1 cellular context compared by ENCODE assay signal in the genomic region with DNA sequence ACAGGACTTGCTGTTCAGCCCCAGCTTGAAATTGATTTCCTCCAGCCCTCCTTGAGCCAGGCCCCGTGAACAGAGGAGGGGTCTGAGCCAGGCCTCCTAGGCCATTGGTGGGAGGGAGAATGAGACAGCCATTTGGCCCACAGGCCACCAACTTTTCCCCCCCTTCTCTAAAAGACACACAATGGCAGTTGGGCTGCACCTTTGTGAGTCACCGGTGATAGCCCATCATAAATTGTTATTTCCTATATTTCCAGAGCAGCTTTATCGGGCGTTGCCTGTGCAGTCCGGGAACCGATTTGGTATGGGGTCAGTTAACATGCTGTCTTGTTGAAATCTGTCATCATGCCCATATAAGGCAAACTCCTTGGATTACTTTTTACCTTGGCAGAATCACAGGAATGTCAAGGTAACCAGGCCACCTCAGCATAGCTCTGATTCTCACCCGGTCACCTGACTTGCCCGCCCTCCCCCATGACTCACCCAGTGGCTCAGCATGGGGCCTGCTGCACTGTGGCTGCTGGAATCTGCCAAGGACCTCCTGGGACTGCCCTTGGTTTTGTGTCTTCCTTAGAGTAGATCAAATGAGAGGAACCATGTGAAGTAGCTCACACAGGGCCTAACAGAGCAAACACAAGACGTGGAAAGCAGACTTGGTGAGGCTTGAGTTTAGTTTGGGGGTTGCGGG.
A peak's percentile ranks its signal among the peaks of the same experiment; 100 is the strongest.
TF ChIP-seq lines count a peak whose summit lies in the region.

No MANE protein-coding gene starts in this region.

TF ChIP-seq in HepG2, 621 proteins besides CTCF, POLR2A, EP300 and RAD21 (continued from another document and continues in another):
- TF ChIP-seq, protein P1, sequence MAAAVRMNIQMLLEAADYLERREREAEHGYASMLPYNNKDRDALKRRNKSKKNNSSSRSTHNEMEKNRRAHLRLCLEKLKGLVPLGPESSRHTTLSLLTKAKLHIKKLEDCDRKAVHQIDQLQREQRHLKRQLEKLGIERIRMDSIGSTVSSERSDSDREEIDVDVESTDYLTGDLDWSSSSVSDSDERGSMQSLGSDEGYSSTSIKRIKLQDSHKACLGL (CRISPR knock-in tag; IDR thresholded peaks at IDR 0.05): no peak
- TF ChIP-seq, protein P2, sequence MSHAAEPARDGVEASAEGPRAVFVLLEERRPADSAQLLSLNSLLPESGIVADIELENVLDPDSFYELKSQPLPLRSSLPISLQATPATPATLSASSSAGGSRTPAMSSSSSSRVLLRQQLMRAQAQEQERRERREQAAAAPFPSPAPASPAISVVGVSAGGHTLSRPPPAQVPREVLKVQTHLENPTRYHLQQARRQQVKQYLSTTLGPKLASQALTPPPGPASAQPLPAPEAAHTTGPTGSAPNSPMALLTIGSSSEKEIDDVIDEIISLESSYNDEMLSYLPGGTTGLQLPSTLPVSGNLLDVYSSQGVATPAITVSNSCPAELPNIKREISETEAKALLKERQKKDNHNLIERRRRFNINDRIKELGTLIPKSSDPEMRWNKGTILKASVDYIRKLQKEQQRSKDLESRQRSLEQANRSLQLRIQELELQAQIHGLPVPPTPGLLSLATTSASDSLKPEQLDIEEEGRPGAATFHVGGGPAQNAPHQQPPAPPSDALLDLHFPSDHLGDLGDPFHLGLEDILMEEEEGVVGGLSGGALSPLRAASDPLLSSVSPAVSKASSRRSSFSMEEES (CRISPR knock-in tag; IDR thresholded peaks at IDR 0.05): peak; percentile 97
- TF ChIP-seq NFIC (IDR thresholded peaks at IDR 0.05; ENCODE audit: low read length) (peak; percentile 46; the same call in 1 of the 2 replicates), ZNF563 (CRISPR knock-in tag; IDR thresholded peaks at IDR 0.05) (no peak), NFKB2 (CRISPR knock-in tag; IDR thresholded peaks at IDR 0.05; ENCODE audit: borderline replicate concordance) (peak; percentile 13; the same call in 1 of the 2 replicates), PTBP1 (IDR thresholded peaks at IDR 0.05; ENCODE audit: low read depth, low read length, poor library complexity, severe bottlenecking) (no peak), PAF1 (CRISPR knock-in tag; IDR thresholded peaks at IDR 0.05) (no peak), MIER3 (CRISPR knock-in tag; IDR thresholded peaks at IDR 0.05; ENCODE audit: borderline replicate concordance) (peak; percentile 39; the same call in 1 of the 2 replicates), ZZZ3 (CRISPR knock-in tag; IDR thresholded peaks at IDR 0.05; ENCODE audit: borderline replicate concordance) (no peak), AKAP8 (CRISPR knock-in tag; IDR thresholded peaks at IDR 0.05) (no peak), TAF1 (CRISPR knock-in tag; IDR thresholded peaks at IDR 0.05) (no peak), KLF12 (CRISPR knock-in tag; IDR thresholded peaks at IDR 0.05; ENCODE audit: borderline replicate concordance) (no peak), ZNF790 (CRISPR knock-in tag; IDR thresholded peaks at IDR 0.05; ENCODE audit: borderline replicate concordance) (no peak), DMAP1 (CRISPR knock-in tag; IDR thresholded peaks at IDR 0.05) (peak; percentile 61; the same call in 1 of the 2 replicates), FOXM1 (CRISPR knock-in tag; IDR thresholded peaks at IDR 0.05) (no peak), ZNF777 (CRISPR knock-in tag; IDR thresholded peaks at IDR 0.05) (no peak), ZNF546 (CRISPR knock-in tag; conservative IDR thresholded peaks at IDR 0.05) (no peak), ZNF17 (CRISPR knock-in tag; IDR thresholded peaks at IDR 0.05) (no peak), KAT7 (CRISPR knock-in tag; IDR thresholded peaks at IDR 0.05; ENCODE audit: borderline replicate concordance) (no peak), SIX1 (CRISPR knock-in tag; IDR thresholded peaks at IDR 0.05; ENCODE audit: borderline replicate concordance) (peak; percentile 15; the same call in 1 of the 2 replicates), ZNF772 (CRISPR knock-in tag; IDR thresholded peaks at IDR 0.05) (no peak), HNRNPH1 (optimal IDR thresholded peaks at IDR 0.05; ENCODE audit: low read depth, low read length) (no peak), MED1 (CRISPR knock-in tag; IDR thresholded peaks at IDR 0.05) (peak; percentile 78), NFIB (CRISPR knock-in tag; IDR thresholded peaks at IDR 0.05; ENCODE audit: borderline replicate concordance) (no peak), ZNF263 (CRISPR knock-in tag; IDR thresholded peaks at IDR 0.05) (no peak), POGZ (CRISPR knock-in tag; IDR thresholded peaks at IDR 0.05) (0 out of 2 replicates have a peak, but pooled peaks have one; percentile 25), HDAC1 (CRISPR knock-in tag; IDR thresholded peaks at IDR 0.05) (no peak; the same call in 1 of the 2 replicates), ZNF7 (CRISPR knock-in tag; IDR thresholded peaks at IDR 0.05) (0 out of 2 replicates have a peak, but pooled peaks have one; percentile 3), ZNF550 (CRISPR knock-in tag; IDR thresholded peaks at IDR 0.05; ENCODE audit: borderline replicate concordance) (no peak), ZNF3 (CRISPR knock-in tag; IDR thresholded peaks at IDR 0.05) (no peak), ERF (CRISPR knock-in tag; IDR thresholded peaks at IDR 0.05) (0 out of 2 replicates have a peak, but pooled peaks have one; percentile 35), DNMT3B (CRISPR knock-in tag; conservative IDR thresholded peaks at IDR 0.05) (0 out of 2 replicates have a peak, but pooled peaks have one; percentile 38), TCF7 (IDR thresholded peaks at IDR 0.05; ENCODE audit: low read depth) (no peak), SIX4 (CRISPR knock-in tag; IDR thresholded peaks at IDR 0.05) (peak; percentile 56; the same call in 1 of the 2 replicates)
- TF ChIP-seq, protein P3, sequence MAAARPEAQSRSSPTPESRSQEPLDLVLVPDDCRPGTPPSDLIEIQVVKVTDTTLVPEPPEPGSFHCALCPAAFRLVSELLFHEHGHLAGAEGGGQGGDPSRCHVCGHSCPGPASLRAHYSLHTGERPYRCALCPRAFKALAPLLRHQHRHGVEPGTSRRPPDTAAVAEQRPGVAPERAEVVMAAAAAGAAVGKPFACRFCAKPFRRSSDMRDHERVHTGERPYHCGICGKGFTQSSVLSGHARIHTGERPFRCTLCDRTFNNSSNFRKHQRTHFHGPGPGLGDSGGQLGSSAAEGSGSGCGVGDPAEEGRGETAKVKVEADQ (CRISPR knock-in tag; IDR thresholded peaks at IDR 0.05; ENCODE audit: borderline replicate concordance): no peak
- TF ChIP-seq, protein P4, sequence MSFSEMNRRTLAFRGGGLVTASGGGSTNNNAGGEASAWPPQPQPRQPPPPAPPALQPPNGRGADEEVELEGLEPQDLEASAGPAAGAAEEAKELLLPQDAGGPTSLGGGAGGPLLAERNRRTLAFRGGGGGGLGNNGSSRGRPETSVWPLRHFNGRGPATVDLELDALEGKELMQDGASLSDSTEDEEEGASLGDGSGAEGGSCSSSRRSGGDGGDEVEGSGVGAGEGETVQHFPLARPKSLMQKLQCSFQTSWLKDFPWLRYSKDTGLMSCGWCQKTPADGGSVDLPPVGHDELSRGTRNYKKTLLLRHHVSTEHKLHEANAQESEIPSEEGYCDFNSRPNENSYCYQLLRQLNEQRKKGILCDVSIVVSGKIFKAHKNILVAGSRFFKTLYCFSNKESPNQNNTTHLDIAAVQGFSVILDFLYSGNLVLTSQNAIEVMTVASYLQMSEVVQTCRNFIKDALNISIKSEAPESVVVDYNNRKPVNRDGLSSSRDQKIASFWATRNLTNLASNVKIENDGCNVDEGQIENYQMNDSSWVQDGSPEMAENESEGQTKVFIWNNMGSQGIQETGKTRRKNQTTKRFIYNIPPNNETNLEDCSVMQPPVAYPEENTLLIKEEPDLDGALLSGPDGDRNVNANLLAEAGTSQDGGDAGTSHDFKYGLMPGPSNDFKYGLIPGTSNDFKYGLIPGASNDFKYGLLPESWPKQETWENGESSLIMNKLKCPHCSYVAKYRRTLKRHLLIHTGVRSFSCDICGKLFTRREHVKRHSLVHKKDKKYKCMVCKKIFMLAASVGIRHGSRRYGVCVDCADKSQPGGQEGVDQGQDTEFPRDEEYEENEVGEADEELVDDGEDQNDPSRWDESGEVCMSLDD (CRISPR knock-in tag; IDR thresholded peaks at IDR 0.05; ENCODE audit: borderline replicate concordance): no peak
- TF ChIP-seq, protein P5, sequence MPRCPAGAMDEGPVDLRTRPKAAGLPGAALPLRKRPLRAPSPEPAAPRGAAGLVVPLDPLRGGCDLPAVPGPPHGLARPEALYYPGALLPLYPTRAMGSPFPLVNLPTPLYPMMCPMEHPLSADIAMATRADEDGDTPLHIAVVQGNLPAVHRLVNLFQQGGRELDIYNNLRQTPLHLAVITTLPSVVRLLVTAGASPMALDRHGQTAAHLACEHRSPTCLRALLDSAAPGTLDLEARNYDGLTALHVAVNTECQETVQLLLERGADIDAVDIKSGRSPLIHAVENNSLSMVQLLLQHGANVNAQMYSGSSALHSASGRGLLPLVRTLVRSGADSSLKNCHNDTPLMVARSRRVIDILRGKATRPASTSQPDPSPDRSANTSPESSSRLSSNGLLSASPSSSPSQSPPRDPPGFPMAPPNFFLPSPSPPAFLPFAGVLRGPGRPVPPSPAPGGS (CRISPR knock-in tag; IDR thresholded peaks at IDR 0.05): no peak
- TF ChIP-seq, protein P6, sequence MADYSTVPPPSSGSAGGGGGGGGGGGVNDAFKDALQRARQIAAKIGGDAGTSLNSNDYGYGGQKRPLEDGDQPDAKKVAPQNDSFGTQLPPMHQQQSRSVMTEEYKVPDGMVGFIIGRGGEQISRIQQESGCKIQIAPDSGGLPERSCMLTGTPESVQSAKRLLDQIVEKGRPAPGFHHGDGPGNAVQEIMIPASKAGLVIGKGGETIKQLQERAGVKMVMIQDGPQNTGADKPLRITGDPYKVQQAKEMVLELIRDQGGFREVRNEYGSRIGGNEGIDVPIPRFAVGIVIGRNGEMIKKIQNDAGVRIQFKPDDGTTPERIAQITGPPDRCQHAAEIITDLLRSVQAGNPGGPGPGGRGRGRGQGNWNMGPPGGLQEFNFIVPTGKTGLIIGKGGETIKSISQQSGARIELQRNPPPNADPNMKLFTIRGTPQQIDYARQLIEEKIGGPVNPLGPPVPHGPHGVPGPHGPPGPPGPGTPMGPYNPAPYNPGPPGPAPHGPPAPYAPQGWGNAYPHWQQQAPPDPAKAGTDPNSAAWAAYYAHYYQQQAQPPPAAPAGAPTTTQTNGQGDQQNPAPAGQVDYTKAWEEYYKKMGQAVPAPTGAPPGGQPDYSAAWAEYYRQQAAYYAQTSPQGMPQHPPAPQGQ (CRISPR knock-in tag; IDR thresholded peaks at IDR 0.05; ENCODE audit: borderline replicate concordance): no peak
- TF ChIP-seq, protein P7, sequence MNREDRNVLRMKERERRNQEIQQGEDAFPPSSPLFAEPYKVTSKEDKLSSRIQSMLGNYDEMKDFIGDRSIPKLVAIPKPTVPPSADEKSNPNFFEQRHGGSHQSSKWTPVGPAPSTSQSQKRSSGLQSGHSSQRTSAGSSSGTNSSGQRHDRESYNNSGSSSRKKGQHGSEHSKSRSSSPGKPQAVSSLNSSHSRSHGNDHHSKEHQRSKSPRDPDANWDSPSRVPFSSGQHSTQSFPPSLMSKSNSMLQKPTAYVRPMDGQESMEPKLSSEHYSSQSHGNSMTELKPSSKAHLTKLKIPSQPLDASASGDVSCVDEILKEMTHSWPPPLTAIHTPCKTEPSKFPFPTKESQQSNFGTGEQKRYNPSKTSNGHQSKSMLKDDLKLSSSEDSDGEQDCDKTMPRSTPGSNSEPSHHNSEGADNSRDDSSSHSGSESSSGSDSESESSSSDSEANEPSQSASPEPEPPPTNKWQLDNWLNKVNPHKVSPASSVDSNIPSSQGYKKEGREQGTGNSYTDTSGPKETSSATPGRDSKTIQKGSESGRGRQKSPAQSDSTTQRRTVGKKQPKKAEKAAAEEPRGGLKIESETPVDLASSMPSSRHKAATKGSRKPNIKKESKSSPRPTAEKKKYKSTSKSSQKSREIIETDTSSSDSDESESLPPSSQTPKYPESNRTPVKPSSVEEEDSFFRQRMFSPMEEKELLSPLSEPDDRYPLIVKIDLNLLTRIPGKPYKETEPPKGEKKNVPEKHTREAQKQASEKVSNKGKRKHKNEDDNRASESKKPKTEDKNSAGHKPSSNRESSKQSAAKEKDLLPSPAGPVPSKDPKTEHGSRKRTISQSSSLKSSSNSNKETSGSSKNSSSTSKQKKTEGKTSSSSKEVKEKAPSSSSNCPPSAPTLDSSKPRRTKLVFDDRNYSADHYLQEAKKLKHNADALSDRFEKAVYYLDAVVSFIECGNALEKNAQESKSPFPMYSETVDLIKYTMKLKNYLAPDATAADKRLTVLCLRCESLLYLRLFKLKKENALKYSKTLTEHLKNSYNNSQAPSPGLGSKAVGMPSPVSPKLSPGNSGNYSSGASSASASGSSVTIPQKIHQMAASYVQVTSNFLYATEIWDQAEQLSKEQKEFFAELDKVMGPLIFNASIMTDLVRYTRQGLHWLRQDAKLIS (CRISPR knock-in tag; IDR thresholded peaks at IDR 0.05): no peak
- TF ChIP-seq, protein P8, sequence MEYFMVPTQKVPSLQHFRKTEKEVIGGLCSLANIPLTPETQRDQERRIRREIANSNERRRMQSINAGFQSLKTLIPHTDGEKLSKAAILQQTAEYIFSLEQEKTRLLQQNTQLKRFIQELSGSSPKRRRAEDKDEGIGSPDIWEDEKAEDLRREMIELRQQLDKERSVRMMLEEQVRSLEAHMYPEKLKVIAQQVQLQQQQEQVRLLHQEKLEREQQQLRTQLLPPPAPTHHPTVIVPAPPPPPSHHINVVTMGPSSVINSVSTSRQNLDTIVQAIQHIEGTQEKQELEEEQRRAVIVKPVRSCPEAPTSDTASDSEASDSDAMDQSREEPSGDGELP (IDR thresholded peaks at IDR 0.05; ENCODE audit: borderline replicate concordance, low read depth): peak; percentile 56; the same call in 1 of the 2 replicates
- TF ChIP-seq, protein P9, sequence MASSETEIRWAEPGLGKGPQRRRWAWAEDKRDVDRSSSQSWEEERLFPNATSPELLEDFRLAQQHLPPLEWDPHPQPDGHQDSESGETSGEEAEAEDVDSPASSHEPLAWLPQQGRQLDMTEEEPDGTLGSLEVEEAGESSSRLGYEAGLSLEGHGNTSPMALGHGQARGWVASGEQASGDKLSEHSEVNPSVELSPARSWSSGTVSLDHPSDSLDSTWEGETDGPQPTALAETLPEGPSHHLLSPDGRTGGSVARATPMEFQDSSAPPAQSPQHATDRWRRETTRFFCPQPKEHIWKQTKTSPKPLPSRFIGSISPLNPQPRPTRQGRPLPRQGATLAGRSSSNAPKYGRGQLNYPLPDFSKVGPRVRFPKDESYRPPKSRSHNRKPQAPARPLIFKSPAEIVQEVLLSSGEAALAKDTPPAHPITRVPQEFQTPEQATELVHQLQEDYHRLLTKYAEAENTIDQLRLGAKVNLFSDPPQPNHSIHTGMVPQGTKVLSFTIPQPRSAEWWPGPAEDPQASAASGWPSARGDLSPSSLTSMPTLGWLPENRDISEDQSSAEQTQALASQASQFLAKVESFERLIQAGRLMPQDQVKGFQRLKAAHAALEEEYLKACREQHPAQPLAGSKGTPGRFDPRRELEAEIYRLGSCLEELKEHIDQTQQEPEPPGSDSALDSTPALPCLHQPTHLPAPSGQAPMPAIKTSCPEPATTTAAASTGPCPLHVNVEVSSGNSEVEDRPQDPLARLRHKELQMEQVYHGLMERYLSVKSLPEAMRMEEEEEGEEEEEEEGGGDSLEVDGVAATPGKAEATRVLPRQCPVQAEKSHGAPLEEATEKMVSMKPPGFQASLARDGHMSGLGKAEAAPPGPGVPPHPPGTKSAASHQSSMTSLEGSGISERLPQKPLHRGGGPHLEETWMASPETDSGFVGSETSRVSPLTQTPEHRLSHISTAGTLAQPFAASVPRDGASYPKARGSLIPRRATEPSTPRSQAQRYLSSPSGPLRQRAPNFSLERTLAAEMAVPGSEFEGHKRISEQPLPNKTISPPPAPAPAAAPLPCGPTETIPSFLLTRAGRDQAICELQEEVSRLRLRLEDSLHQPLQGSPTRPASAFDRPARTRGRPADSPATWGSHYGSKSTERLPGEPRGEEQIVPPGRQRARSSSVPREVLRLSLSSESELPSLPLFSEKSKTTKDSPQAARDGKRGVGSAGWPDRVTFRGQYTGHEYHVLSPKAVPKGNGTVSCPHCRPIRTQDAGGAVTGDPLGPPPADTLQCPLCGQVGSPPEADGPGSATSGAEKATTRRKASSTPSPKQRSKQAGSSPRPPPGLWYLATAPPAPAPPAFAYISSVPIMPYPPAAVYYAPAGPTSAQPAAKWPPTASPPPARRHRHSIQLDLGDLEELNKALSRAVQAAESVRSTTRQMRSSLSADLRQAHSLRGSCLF (CRISPR knock-in tag; IDR thresholded peaks at IDR 0.05; ENCODE audit: borderline replicate concordance): no peak
